ENCODE assay signal across 1 cellular context in genomic region chr1:70072239-70072751, GRCh38.
TF ChIP-seq lines count a peak whose summit lies in the region.

No MANE protein-coding gene starts in this region.

TF ChIP-seq in K562, 482 proteins besides CTCF, POLR2A, EP300 and RAD21 (continued from another document):
- TF ChIP-seq STAT6 (CRISPR knock-in tag; IDR thresholded peaks at IDR 0.05), result no peak
- TF ChIP-seq ZNF717 (CRISPR knock-in tag; IDR thresholded peaks at IDR 0.05), result no peak
- TF ChIP-seq ZNF212 (CRISPR knock-in tag; IDR thresholded peaks at IDR 0.05), result no peak
- no peak for TF ChIP-seq DMBX1 (CRISPR knock-in tag; IDR thresholded peaks at IDR 0.05; ENCODE audit: borderline replicate concordance)
- TF ChIP-seq MEIS2 (IDR thresholded peaks at IDR 0.05; ENCODE audit: partially characterized antibody), result peak; percentile 20
- peak; percentile 68 for TF ChIP-seq PKNOX1 (IDR thresholded peaks at IDR 0.05)
- TF ChIP-seq ZBTB40 (IDR thresholded peaks at IDR 0.05), result peak; percentile 80
- no peak for TF ChIP-seq ZBTB40 (CRISPR knock-in tag; IDR thresholded peaks at IDR 0.05)
- no peak for TF ChIP-seq RBM25 (IDR thresholded peaks at IDR 0.05; ENCODE audit: low read depth, low read length, severe bottlenecking)
- no peak for TF ChIP-seq PHF21A (IDR thresholded peaks at IDR 0.05; ENCODE audit: borderline replicate concordance, low read depth)
